Comparison of ENCODE assay signal across 19 cellular contexts in the genomic region with DNA sequence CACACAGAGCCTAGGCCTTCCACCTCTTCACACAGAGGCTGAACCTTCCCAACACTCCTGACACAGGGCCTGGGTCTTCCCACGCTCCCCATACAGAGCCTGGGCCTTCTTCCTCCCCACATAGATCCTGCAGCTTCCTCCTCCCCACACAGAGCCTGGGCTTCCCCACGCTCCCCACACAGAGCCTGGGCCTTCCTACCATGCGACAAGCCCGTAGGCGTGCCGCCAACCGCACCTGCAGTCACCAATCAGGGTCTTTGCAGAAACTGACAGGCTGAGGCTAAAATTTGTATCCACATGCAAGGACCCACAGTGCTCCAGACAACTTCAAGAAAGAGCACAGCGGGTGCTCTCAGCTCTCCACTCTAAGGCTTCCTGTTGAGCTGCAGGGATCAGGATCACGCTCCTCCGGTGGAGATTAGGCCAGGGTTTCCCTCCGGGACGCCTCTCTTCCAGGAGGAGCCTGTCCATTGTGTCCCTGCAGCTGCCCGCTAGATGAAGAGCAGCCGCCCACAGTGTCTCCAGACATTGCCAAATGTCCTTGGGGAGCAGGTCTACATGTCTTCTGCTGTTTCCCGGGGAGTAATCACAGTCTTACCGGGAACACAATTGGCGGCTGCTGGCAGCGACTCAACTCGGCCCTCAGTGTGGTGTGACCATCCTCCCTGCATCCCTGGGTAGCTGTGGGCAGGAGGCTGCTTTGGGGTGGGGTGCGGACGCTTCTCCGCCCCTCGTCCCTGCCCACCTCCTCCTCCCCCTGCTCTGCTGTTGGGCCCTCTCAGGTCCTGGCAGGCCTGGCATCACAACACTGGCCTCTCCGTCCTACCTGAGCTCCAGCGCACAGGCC. TPM values are rescaled to one million over a fixed set of nuclear protein-coding genes. Genes with fewer than 3 reads are reported as not detected.
DNase-seq lines count a peak whose midpoint lies in the region; ATAC-seq and TF ChIP-seq lines count a peak whose summit lies in the region.
"Had no signal": no experiment of that assay in that cellular context is flagged by ENCODE, and none has a peak within 500 bp of the region (broad histone marks: within the 10 kb centered on the region; RNA-seq: fewer than 3 reads in every experiment).

No MANE protein-coding gene starts in this region.

- H3K9me3 ChIP-seq in BLaER1 (no peaks in the 10 kb centered on the region), neural progenitor cell (ENCODE audit: low read depth) (no peaks in the 10 kb centered on the region)
- H3K9me3 ChIP-seq: uterus had no signal

- H3K4me3 ChIP-seq in BLaER1 = no peak overlapping the region
- no peak overlapping the region for H3K4me3 ChIP-seq in neural progenitor cell
- H3K4me3 ChIP-seq: cardiac muscle cell, uterus had no signal

- H3K4me1 Mint-ChIP-seq in neural progenitor cell = peaks cover 3% of the 10 kb centered on the region
- H3K4me1 Mint-ChIP-seq: activated CD4-positive, alpha-beta T cell treated with anti-CD3 and anti-CD28 coated beads, Interleukin-2, amount 10 ng/mL, durations not matched to agents 24 days and 14 days; CD4-positive, CD25-positive, alpha-beta regulatory T cell had no signal

- no peak for ATAC-seq in HG02763 (IDR thresholded peaks at IDR 0.05; ENCODE audit: unreplicated experiment)
- ATAC-seq: foreskin keratinocyte had no signal

- H3K27me3 ChIP-seq in BLaER1 (peaks cover 4% of the 10 kb centered on the region; the same call in 1 of the 2 replicates), neural progenitor cell (no peaks in the 10 kb centered on the region)
- H3K27me3 ChIP-seq: cardiac muscle cell, foreskin keratinocyte, uterus had no signal

- peaks cover 2% of the 10 kb centered on the region for H3K36me3 Mint-ChIP-seq in neural progenitor cell
- H3K36me3 Mint-ChIP-seq: CD4-positive, CD25-positive, alpha-beta regulatory T cell had no signal

- no peaks in the 10 kb centered on the region for H3K79me2 ChIP-seq in neural progenitor cell (ENCODE audit: low read depth)

- no peaks in the 10 kb centered on the region for H4K20me1 ChIP-seq in BLaER1
- H4K20me1 ChIP-seq in neural progenitor cell (ENCODE audit: low read depth) = no peaks in the 10 kb centered on the region

- in situ Hi-C loops in GM13977 (cut with MboI; ENCODE audit: low pct_unique_long_range_greater_than_20kb, low sequenced_read_pairs, unreplicated experiment) = no loop called here

- peak overlapping the region; percentile 96 for H3K27ac Mint-ChIP-seq in neural progenitor cell
- H3K27ac Mint-ChIP-seq: T-helper 1 cell treated with Interleukin-12 subunit alpha and Interleukin-12 subunit beta and Interleukin-4 antibody, amounts not matched to agents 30 μg/mL and 1 μg/mL, for 36 hours had no signal

- H3F3A ChIP-seq in neural progenitor cell (ENCODE audit: low read depth) = no peaks in the 10 kb centered on the region

- H3K4me2 ChIP-seq in BLaER1 (peak overlapping the region; percentile 1; the same call in 1 of the 2 replicates), neural progenitor cell (no peak overlapping the region)
- H3K4me2 ChIP-seq: KMS-11 had no signal

- H3K4me3 Mint-ChIP-seq in neural progenitor cell = no peak overlapping the region
- H3K4me3 Mint-ChIP-seq: activated CD4-positive, alpha-beta T cell treated with anti-CD3 and anti-CD28 coated beads, Interleukin-2, amount 10 ng/mL, durations not matched to agents 24 days and 14 days; CD4-positive, CD25-positive, alpha-beta regulatory T cell; T-helper 1 cell treated with Interleukin-12 subunit alpha and Interleukin-12 subunit beta and Interleukin-4 antibody, amounts not matched to agents 30 μg/mL and 1 μg/mL, for 36 hours had no signal

- peak; percentile 23 for DNase-seq in GM13977 (ENCODE audit: low spot score)
- peak; percentile 45 for DNase-seq in neural progenitor cell (ENCODE audit: low spot score)
- no peak for DNase-seq in NAMALWA (ENCODE audit: low spot score)
- DNase-seq in HuH-7.5 (ENCODE audit: low spot score) = no peak
- DNase-seq: activated CD4-positive, alpha-beta T cell treated with anti-CD3 and anti-CD28 coated beads, Interleukin-2, amount 10 ng/mL, durations not matched to agents 24 days and 14 days; activated gamma-delta T cell; CD4-positive, CD25-positive, alpha-beta regulatory T cell; EL; foreskin keratinocyte; midbrain; NCI-H1930; uterus had no signal

- H3K27ac ChIP-seq in BLaER1 (peak overlapping the region; percentile 76), angular gyrus (ENCODE audit: low read depth, low read length) (peak overlapping the region; percentile 63), neural progenitor cell (peak overlapping the region; percentile 29)
- H3K27ac ChIP-seq: cardiac muscle cell, foreskin keratinocyte, KMS-11, uterus had no signal

- TF ChIP-seq CTCF in GM13977 (IDR thresholded peaks at IDR 0.05; ENCODE audit: extremely low read depth, insufficient read depth, missing control alignments) = no peak
- TF ChIP-seq CTCF in neural progenitor cell (IDR thresholded peaks at IDR 0.05) = no peak

- H2AFZ ChIP-seq in neural progenitor cell (replicated peaks) = no peak overlapping the region

- peaks cover 28% of the 10 kb centered on the region for H3K4me1 ChIP-seq in BLaER1
- H3K4me1 ChIP-seq in neural progenitor cell = peaks cover 5% of the 10 kb centered on the region
- H3K4me1 ChIP-seq: foreskin keratinocyte, uterus had no signal

- H3K9ac ChIP-seq in BLaER1 (0 out of 2 replicates have a peak overlapping the region, but pooled peaks have one; percentile 69), neural progenitor cell (no peak overlapping the region)
- H3K9ac ChIP-seq: KMS-11 had no signal

- no peaks in the 10 kb centered on the region for H3K36me3 ChIP-seq in BLaER1
- H3K36me3 ChIP-seq in neural progenitor cell = no peaks in the 10 kb centered on the region
- H3K36me3 ChIP-seq: cardiac muscle cell, uterus had no signal

- no peaks in the 10 kb centered on the region for H3K9me3 Mint-ChIP-seq in neural progenitor cell
- H3K9me3 Mint-ChIP-seq: activated CD4-positive, alpha-beta T cell treated with anti-CD3 and anti-CD28 coated beads, Interleukin-2, amount 10 ng/mL, durations not matched to agents 24 days and 14 days; CD4-positive, CD25-positive, alpha-beta regulatory T cell; T-helper 1 cell treated with Interleukin-12 subunit alpha and Interleukin-12 subunit beta and Interleukin-4 antibody, amounts not matched to agents 30 μg/mL and 1 μg/mL, for 36 hours had no signal

- no peaks in the 10 kb centered on the region for H3K27me3 Mint-ChIP-seq in neural progenitor cell (ENCODE audit: insufficient read depth, low read depth)
- H3K27me3 Mint-ChIP-seq: activated CD4-positive, alpha-beta T cell treated with anti-CD3 and anti-CD28 coated beads, Interleukin-2, amount 10 ng/mL, durations not matched to agents 24 days and 14 days; CD4-positive, CD25-positive, alpha-beta regulatory T cell; progenitor cell of endocrine pancreas had no signal

RNA-seq across cellular contexts. Expression of a gene that starts 9.7 kb away (rescaled TPM):
- total RNA-seq in neural progenitor cell (ENCODE audit: low replicate concordance) = 1.6 and 4.6 TPM in 2 replicates
- total RNA-seq: activated CD4-positive, alpha-beta T cell treated with anti-CD3 and anti-CD28 coated beads, Interleukin-2, amount 10 ng/mL, durations not matched to agents 24 days and 14 days; CD4-positive, CD25-positive, alpha-beta regulatory T cell had no signal

Comparison
In these comparisons a context has a peak if more than half of its experiments do, and no peak if none do; other contexts are left out.
1. DNase-seq: peak in GM13977 (single experiment) and neural progenitor cell (single experiment); none in NAMALWA (single experiment) and HuH-7.5 (single experiment).
2. Peak in every context shown above with its lines, with median percentiles within 50 percentile points of each other: H3K27ac ChIP-seq.